ENCODE assay signal across 14 cellular contexts in genomic region chr1:93666613-93667384, GRCh38. TPM values are rescaled to one million over a fixed set of nuclear protein-coding genes. Genes with fewer than 3 reads are reported as not detected.
DNase-seq lines count a peak whose midpoint lies in the region; FAIRE-seq and TF ChIP-seq lines count a peak whose summit lies in the region.
"Had no signal": no experiment of that assay in that cellular context is flagged by ENCODE, and none has a peak within 500 bp of the region (broad histone marks: within the 10 kb centered on the region; RNA-seq: fewer than 3 reads in every experiment).

No MANE protein-coding gene starts in this region.

- H3K27ac ChIP-seq in astrocyte (ENCODE audit: low read depth, low read length), result peak overlapping the region; percentile 29
- peak overlapping the region; percentile 70 for H3K27ac ChIP-seq in hepatocyte
- H3K27ac ChIP-seq in colonic mucosa, result no peak overlapping the region

- peak; percentile 35 for DNase-seq in HTR-8/SVneo (ENCODE audit: insufficient read length, low spot score)
- peak; percentile 67 for DNase-seq in astrocyte (ENCODE audit: low read depth)
- peak; percentile 59 for DNase-seq in hepatocyte (ENCODE audit: low spot score)
- DNase-seq in skeletal muscle cell (ENCODE audit: low read depth), result peak; percentile 49
- DNase-seq in colonic mucosa, result no peak
- DNase-seq in NCI-H1105 (lab: John Stamatoyannopoulos, UW), result no peak
- DNase-seq in effector CD8-positive, alpha-beta T cell (lab: John Stamatoyannopoulos, UW), result no peak
- DNase-seq: activated CD4-positive, alpha-beta T cell treated with anti-CD3 and anti-CD28 coated beads for 1 hour; activated naive CD4-positive, alpha-beta T cell treated with anti-CD3 and anti-CD28 coated beads, Interleukin-2, amount 10 ng/mL, durations not matched to agents 7 days and 5 days; DMS79 treated with DMSO at 0.1 percent for 48 hours; kidney glomerular epithelial cell; NCI-H345; ovary had no signal

- H3K36me3 ChIP-seq in astrocyte (ENCODE audit: insufficient read depth, low read length) (peaks cover 24% of the 10 kb centered on the region), hepatocyte (replicated peaks; ENCODE audit: insufficient read depth, low read depth) (no peaks in the 10 kb centered on the region), colonic mucosa (no peaks in the 10 kb centered on the region)
- H3K36me3 ChIP-seq: ovary had no signal

- H3K27me3 ChIP-seq in astrocyte (ENCODE audit: insufficient read depth, low read length), result no peaks in the 10 kb centered on the region
- H3K27me3 ChIP-seq in hepatocyte, result no peaks in the 10 kb centered on the region
- no peaks in the 10 kb centered on the region for H3K27me3 ChIP-seq in colonic mucosa
- H3K27me3 ChIP-seq: ovary had no signal

- H2AFZ ChIP-seq in astrocyte (ENCODE audit: low read depth, low read length) (no peak overlapping the region), hepatocyte (no peak overlapping the region)

- H3K36me3 Mint-ChIP-seq in astrocyte (ENCODE audit: low read depth, unreplicated experiment), result peaks cover 17% of the 10 kb centered on the region
- H3K36me3 Mint-ChIP-seq: activated naive CD4-positive, alpha-beta T cell treated with anti-CD3 and anti-CD28 coated beads, Interleukin-2, amount 10 ng/mL, durations not matched to agents 7 days and 5 days; IgD-negative memory B cell had no signal

- H3K79me2 ChIP-seq in astrocyte (ENCODE audit: insufficient read depth, low read length), result peaks cover 73% of the 10 kb centered on the region
- peaks cover 16% of the 10 kb centered on the region for H3K79me2 ChIP-seq in hepatocyte

- no peaks in the 10 kb centered on the region for H3K9me3 ChIP-seq in astrocyte (ENCODE audit: insufficient read depth, low read depth, low read length)
- no peaks in the 10 kb centered on the region for H3K9me3 ChIP-seq in hepatocyte (ENCODE audit: low read depth)
- H3K9me3 ChIP-seq in colonic mucosa, result no peaks in the 10 kb centered on the region
- H3K9me3 ChIP-seq: ovary had no signal

- peaks cover 57% of the 10 kb centered on the region for H4K20me1 ChIP-seq in astrocyte (ENCODE audit: insufficient read depth, low read length)
- no peaks in the 10 kb centered on the region for H4K20me1 ChIP-seq in hepatocyte (ENCODE audit: insufficient read depth, poor library complexity, severe bottlenecking)

- H3K9me3 Mint-ChIP-seq in astrocyte (ENCODE audit: unreplicated experiment), result no peaks in the 10 kb centered on the region
- H3K9me3 Mint-ChIP-seq: activated naive CD4-positive, alpha-beta T cell treated with anti-CD3 and anti-CD28 coated beads, Interleukin-2, amount 10 ng/mL, durations not matched to agents 7 days and 5 days; IgD-negative memory B cell had no signal

- FAIRE-seq in HTR-8/SVneo (lab: Jason Lieb, UNC) (no peak), astrocyte (lab: Jason Lieb, UNC) (no peak)

- H3K9me2 ChIP-seq in hepatocyte (replicated peaks; ENCODE audit: insufficient read depth), result no peaks in the 10 kb centered on the region

- intact Hi-C loops in colonic mucosa (cut with DNase I), result no loop called here

- peak overlapping the region; percentile 9 for H3K4me2 ChIP-seq in astrocyte (ENCODE audit: low read length)
- no peak overlapping the region for H3K4me2 ChIP-seq in hepatocyte

- H3K27ac Mint-ChIP-seq in astrocyte (ENCODE audit: unreplicated experiment), result no peak overlapping the region
- H3K27ac Mint-ChIP-seq: activated naive CD4-positive, alpha-beta T cell treated with anti-CD3 and anti-CD28 coated beads, Interleukin-2, amount 10 ng/mL, durations not matched to agents 7 days and 5 days had no signal

- H3K4me1 ChIP-seq in astrocyte (ENCODE audit: insufficient read depth, low read length), result peaks cover 90% of the 10 kb centered on the region
- H3K4me1 ChIP-seq in hepatocyte (ENCODE audit: insufficient read depth), result peaks cover 79% of the 10 kb centered on the region
- no peaks in the 10 kb centered on the region for H3K4me1 ChIP-seq in colonic mucosa

- peaks cover 80% of the 10 kb centered on the region for H3K4me1 Mint-ChIP-seq in astrocyte (ENCODE audit: low read depth, unreplicated experiment)
- H3K4me1 Mint-ChIP-seq: activated naive CD4-positive, alpha-beta T cell treated with anti-CD3 and anti-CD28 coated beads, Interleukin-2, amount 10 ng/mL, durations not matched to agents 7 days and 5 days had no signal

- no peak for TF ChIP-seq CTCF in astrocyte (IDR thresholded peaks at IDR 0.05; ENCODE audit: insufficient read depth, low read depth, low read length)
- no peak for TF ChIP-seq CTCF in hepatocyte (IDR thresholded peaks at IDR 0.05; ENCODE audit: poor library complexity)
- TF ChIP-seq CTCF in colonic mucosa (IDR thresholded peaks at IDR 0.05), result no peak

- H3K4me3 ChIP-seq in astrocyte (ENCODE audit: insufficient read depth, low read depth, low read length) (no peak overlapping the region), hepatocyte (no peak overlapping the region), skeletal muscle cell (ENCODE audit: low read depth, low read length) (no peak overlapping the region), colonic mucosa (no peak overlapping the region)
- H3K4me3 ChIP-seq: ovary had no signal

- no peaks in the 10 kb centered on the region for H3K27me3 Mint-ChIP-seq in astrocyte (ENCODE audit: low read depth, unreplicated experiment)
- H3K27me3 Mint-ChIP-seq: IgD-negative memory B cell had no signal

- 68% methylated on average over 14 of the region's 14 CpGs for WGBS in hepatocyte (ENCODE audit: low lambda C conversion rate, missing lambda C conversion rate)

- H3K4me3 Mint-ChIP-seq in astrocyte (ENCODE audit: unreplicated experiment), result no peak overlapping the region
- H3K4me3 Mint-ChIP-seq: activated naive CD4-positive, alpha-beta T cell treated with anti-CD3 and anti-CD28 coated beads, Interleukin-2, amount 10 ng/mL, durations not matched to agents 7 days and 5 days; IgD-negative memory B cell had no signal

- H3K9ac ChIP-seq in astrocyte (ENCODE audit: low read length) (no peak overlapping the region), colonic mucosa (ENCODE audit: low read depth in 2 of 2, low read length in 2 of 2) (no peak overlapping the region)

RNA-seq across cellular contexts. Expression of gene BCAR3, which starts 14.8 kb away (rescaled TPM):
- 30.0 and 31.1 TPM in 2 replicates for total RNA-seq in astrocyte
- 20.4 and 22.6 TPM in 2 replicates for total RNA-seq in hepatocyte
- polyA plus RNA-seq in hepatocyte, result 22.5 and 23.7 TPM in 2 replicates
- total RNA-seq in colonic mucosa, result 10 to 100 TPM; 45.2 to 47.7 TPM

Comparison
In these comparisons a context has a peak if more than half of its experiments do, and no peak if none do; other contexts are left out.
1. DNase-seq: peak in HTR-8/SVneo (single experiment), astrocyte (single experiment), hepatocyte (single experiment) and skeletal muscle cell (single experiment); none in colonic mucosa (single experiment), NCI-H1105 (single experiment) and effector CD8-positive, alpha-beta T cell (single experiment).